8 cellular contexts compared by ENCODE assay signal in genomic region chr6:71190809-71191208, GRCh38.
DNase-seq lines count a peak whose midpoint lies in the region; ATAC-seq and TF ChIP-seq lines count a peak whose summit lies in the region.

No MANE protein-coding gene starts in this region.

- no peak overlapping the region for H3K4me3 ChIP-seq in AG10803 (ENCODE audit: low read length)
- no peak overlapping the region for H3K4me3 ChIP-seq in Jurkat, Clone E6-1 (ENCODE audit: low read length)
- H3K4me3 ChIP-seq in brain microvascular endothelial cell (ENCODE audit: low read depth, low read length), result no peak overlapping the region

- no peaks in the 10 kb centered on the region for H3K36me3 ChIP-seq in brain microvascular endothelial cell (replicated peaks)

- H3K27me3 ChIP-seq in brain microvascular endothelial cell (replicated peaks), result no peaks in the 10 kb centered on the region

- peak; percentile 44 for DNase-seq in AG10803 (ENCODE audit: low read depth)
- DNase-seq in Jurkat, Clone E6-1 (ENCODE audit: low read depth, low spot score), result peak; percentile 7
- DNase-seq in SW480 (ENCODE audit: low spot score), result peak; percentile 4
- DNase-seq in inferior parietal cortex (ENCODE audit: extremely low spot score), result peak; percentile 60
- DNase-seq in brain microvascular endothelial cell, result no peak
- no peak for DNase-seq in NCI-H226

- TF ChIP-seq CTCF in AG10803 (conservative IDR thresholded peaks at IDR 0.05; ENCODE audit: low read length) (peak; percentile 44), brain microvascular endothelial cell (IDR thresholded peaks at IDR 0.05; ENCODE audit: low read depth, low read length, missing control alignments) (no peak)

- H3K27ac ChIP-seq in brain microvascular endothelial cell, result no peak overlapping the region

- in situ Hi-C loops in brain microvascular endothelial cell (cut with HindIII; ENCODE audit: low pct_ligation_motif_present, low sequenced_read_pairs), result loop anchor here (10.0 kb wide), 1 partner anchor 154 kb away; no protein-coding TSS in a partner anchor

- no peak for ATAC-seq in HG03280 (IDR thresholded peaks at IDR 0.05; ENCODE audit: unreplicated experiment)
- ATAC-seq in HG03097 (IDR thresholded peaks at IDR 0.05; ENCODE audit: low FRiP score, unreplicated experiment), result no peak

Comparison
In these comparisons a context has a peak if more than half of its experiments do, and no peak if none do; other contexts are left out.
1. DNase-seq: peak in AG10803 (single experiment), Jurkat, Clone E6-1 (single experiment), SW480 (single experiment) and inferior parietal cortex (single experiment); none in brain microvascular endothelial cell (single experiment) and NCI-H226 (single experiment).